Comparison of ENCODE assay signal across 24 cellular contexts in the genomic region with DNA sequence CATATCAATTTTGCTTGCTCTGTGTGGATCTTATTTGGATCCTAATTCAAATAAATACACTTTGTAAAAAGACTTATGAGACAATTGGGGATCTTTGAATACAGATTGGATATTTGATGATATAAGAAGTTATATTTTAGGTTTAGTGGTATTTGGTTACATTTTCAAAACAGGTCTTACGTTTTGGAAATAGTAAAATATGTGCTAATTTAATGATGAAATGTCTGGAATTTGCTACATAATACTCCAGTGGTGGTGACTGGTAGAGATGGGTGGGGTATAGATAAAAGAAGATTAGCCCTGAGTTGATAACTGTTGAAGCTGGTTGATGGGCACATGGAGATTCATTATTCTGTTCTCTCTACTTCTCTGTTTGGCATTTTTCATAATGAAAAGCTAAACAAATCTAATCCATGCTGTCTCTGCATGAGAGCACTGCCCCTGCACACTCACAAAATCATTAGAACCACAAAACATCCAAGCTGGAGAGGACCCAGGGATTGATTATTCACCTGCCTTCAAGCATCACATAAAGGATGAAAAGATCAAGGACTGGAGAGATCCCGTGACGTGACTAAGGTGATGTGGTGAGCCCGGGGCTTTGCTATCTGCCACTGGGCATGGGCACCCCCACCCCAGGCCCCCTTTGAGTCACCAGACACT. TPM values are rescaled to one million over a fixed set of nuclear protein-coding genes. Genes with fewer than 3 reads are reported as not detected.
DNase-seq lines count a peak whose midpoint lies in the region; ATAC-seq, FAIRE-seq and TF ChIP-seq lines count a peak whose summit lies in the region.
"Had no signal": no experiment of that assay in that cellular context is flagged by ENCODE, and none has a peak within 500 bp of the region (broad histone marks: within the 10 kb centered on the region; RNA-seq: fewer than 3 reads in every experiment).

No MANE protein-coding gene starts in this region.

- no peaks in the 10 kb centered on the region for H3K27me3 ChIP-seq in OCI-LY3 (ENCODE audit: low read depth, low read length)
- peaks cover 0 to 4% of the 10 kb centered on the region in 2 donors for H3K27me3 ChIP-seq in body of pancreas

- peak overlapping the region; percentile 92; the same call in 1 of the 2 replicates for H3K4me2 ChIP-seq in OCI-LY3 (ENCODE audit: low read length)
- H3K4me2 ChIP-seq: A549, SK-N-SH had no signal

- no peak overlapping the region for H3K4me3 Mint-ChIP-seq in activated naive CD4-positive, alpha-beta T cell treated with anti-CD3 and anti-CD28 coated beads, Interleukin-2, amount 10 ng/mL, durations not matched to agents 7 days and 5 days
- H3K4me3 Mint-ChIP-seq in stimulated activated memory B cell treated with anti-CD40 and anti-IgM and Interleukin-4, amounts not matched to agents 10 μg/mL and 1 μg/mL and 100 μg/mL, for 72 hours = no peak overlapping the region
- H3K4me3 Mint-ChIP-seq: CD4-positive, alpha-beta memory T cell had no signal

- WGBS in body of pancreas, 2 donors = 56 to 58% methylated on average over 4 of the region's 4 CpGs

- FAIRE-seq in kidney (lab: Jason Lieb, UNC) = no peak
- FAIRE-seq: A549, G401.6, RCC 7860 had no signal

- no peaks in the 10 kb centered on the region for H3K9me3 Mint-ChIP-seq in activated naive CD4-positive, alpha-beta T cell treated with anti-CD3 and anti-CD28 coated beads, Interleukin-2, amount 10 ng/mL, durations not matched to agents 7 days and 5 days
- peaks cover 0 to 4% of the 10 kb centered on the region in 2 donors for H3K9me3 Mint-ChIP-seq in activated naive CD4-positive, alpha-beta T cell treated with anti-CD3 and anti-CD28 coated beads, Interleukin-2, amount 50 U/mL, for 72 hours
- peaks cover 5% of the 10 kb centered on the region for H3K9me3 Mint-ChIP-seq in stimulated activated memory B cell treated with anti-CD40 and anti-IgM and Interleukin-4, amounts not matched to agents 10 μg/mL and 1 μg/mL and 100 μg/mL, for 72 hours

- ATAC-seq in activated naive CD4-positive, alpha-beta T cell treated with anti-CD3 and anti-CD28 coated beads, Interleukin-2, amount 50 U/mL, for 72 hours = no peak
- no peak for ATAC-seq in stimulated activated memory B cell treated with anti-CD40 and anti-IgM and Interleukin-4, amounts not matched to agents 10 μg/mL and 1 μg/mL and 100 μg/mL, for 72 hours
- no peak for ATAC-seq in body of pancreas
- ATAC-seq: A549 had no signal

- no peak overlapping the region for H2AFZ ChIP-seq in OCI-LY3 (ENCODE audit: low read depth, low read length)
- H2AFZ ChIP-seq: GM23248 had no signal

- no peak overlapping the region for H3K4me3 ChIP-seq in OCI-LY3 (ENCODE audit: low read length)
- H3K4me3 ChIP-seq in kidney (ENCODE audit: low read length in 2 of 2) = no peak overlapping the region
- H3K4me3 ChIP-seq in body of pancreas = no peak overlapping the region
- H3K4me3 ChIP-seq: A549, GM23248 had no signal

- H3K9me3 ChIP-seq in OCI-LY3 (ENCODE audit: insufficient read depth, low read length) = no peaks in the 10 kb centered on the region
- no peaks in the 10 kb centered on the region for H3K9me3 ChIP-seq in kidney (ENCODE audit: control insufficient read depth in 1 of 2, low read length in 2 of 2)
- H3K9me3 ChIP-seq in body of pancreas = no peaks in the 10 kb centered on the region
- H3K9me3 ChIP-seq: A549, SK-N-SH had no signal

- TF ChIP-seq POLR2A in body of pancreas (IDR thresholded peaks at IDR 0.05) = no peak

- no peaks in the 10 kb centered on the region for H3K79me2 ChIP-seq in OCI-LY3 (ENCODE audit: low read length)

- H3K27ac Mint-ChIP-seq in activated naive CD4-positive, alpha-beta T cell treated with anti-CD3 and anti-CD28 coated beads, Interleukin-2, amount 10 ng/mL, durations not matched to agents 7 days and 5 days = no peak overlapping the region
- no peak overlapping the region for H3K27ac Mint-ChIP-seq in activated naive CD4-positive, alpha-beta T cell treated with anti-CD3 and anti-CD28 coated beads, Interleukin-2, amount 50 U/mL, for 72 hours
- peak overlapping the region; percentile 60 for H3K27ac Mint-ChIP-seq in stimulated activated memory B cell treated with anti-CD40 and anti-IgM and Interleukin-4, amounts not matched to agents 10 μg/mL and 1 μg/mL and 100 μg/mL, for 72 hours
- H3K27ac Mint-ChIP-seq: CD4-positive, alpha-beta memory T cell had no signal

- TF ChIP-seq CTCF in OCI-LY3 (IDR thresholded peaks at IDR 0.05; ENCODE audit: low read depth, low read length) = no peak
- TF ChIP-seq CTCF in kidney (IDR thresholded peaks at IDR 0.05; ENCODE audit: borderline replicate concordance, extremely low read depth, insufficient read depth) = no peak
- no peak for TF ChIP-seq CTCF in body of pancreas (IDR thresholded peaks at IDR 0.05)

- intact Hi-C loops in kidney (cut with DNase I) (no loop called here), body of pancreas (cut with DNase I) (no loop called here)

- no peak overlapping the region for H3K27ac ChIP-seq in OCI-LY3 (ENCODE audit: low read length)
- H3K27ac ChIP-seq in kidney (ENCODE audit: low read depth in 2 of 2, low read length in 2 of 2) = no peak overlapping the region
- H3K27ac ChIP-seq in body of pancreas = no peak overlapping the region
- H3K27ac ChIP-seq: A549, GM23248 had no signal

- H3K36me3 ChIP-seq in OCI-LY3 (replicated peaks; ENCODE audit: low read depth, low read length) (peaks cover 3% of the 10 kb centered on the region), kidney (ENCODE audit: control insufficient read depth in 1 of 2, insufficient read depth in 2 of 2, low read length in 2 of 2) (no peaks in the 10 kb centered on the region), body of pancreas (replicated peaks in 1 of 2; ENCODE audit: insufficient read depth in 1 of 2, low read depth in 2 of 2) (no peaks in the 10 kb centered on the region)

- H3K9ac ChIP-seq in OCI-LY3 (ENCODE audit: low read length) (no peak overlapping the region), kidney (ENCODE audit: low read length in 2 of 2) (no peak overlapping the region)
- H3K9ac ChIP-seq: GM23248, SK-N-SH had no signal

- CTCF ChIA-PET in activated naive CD4-positive, alpha-beta T cell treated with anti-CD3 and anti-CD28 coated beads, Interleukin-2, amount 10 ng/mL, durations not matched to agents 7 days and 5 days (lab: Charles Lee) = interaction anchor here (1.3 kb wide), 1 partner anchor 562 kb away, joined by 5 read pairs; no protein-coding TSS in a partner anchor

- peaks cover 4% of the 10 kb centered on the region for H3K36me3 Mint-ChIP-seq in activated naive CD4-positive, alpha-beta T cell treated with anti-CD3 and anti-CD28 coated beads, Interleukin-2, amount 10 ng/mL, durations not matched to agents 7 days and 5 days
- H3K36me3 Mint-ChIP-seq in activated naive CD4-positive, alpha-beta T cell treated with anti-CD3 and anti-CD28 coated beads, Interleukin-2, amount 50 U/mL, for 72 hours = peaks cover 0 to 5% of the 10 kb centered on the region in 2 donors
- peaks cover 12% of the 10 kb centered on the region for H3K36me3 Mint-ChIP-seq in stimulated activated memory B cell treated with anti-CD40 and anti-IgM and Interleukin-4, amounts not matched to agents 10 μg/mL and 1 μg/mL and 100 μg/mL, for 72 hours

- peaks cover 27% of the 10 kb centered on the region for H3K27me3 Mint-ChIP-seq in activated naive CD4-positive, alpha-beta T cell treated with anti-CD3 and anti-CD28 coated beads, Interleukin-2, amount 10 ng/mL, durations not matched to agents 7 days and 5 days
- H3K27me3 Mint-ChIP-seq in stimulated activated memory B cell treated with anti-CD40 and anti-IgM and Interleukin-4, amounts not matched to agents 10 μg/mL and 1 μg/mL and 100 μg/mL, for 72 hours = no peaks in the 10 kb centered on the region
- H3K27me3 Mint-ChIP-seq: CD4-positive, alpha-beta memory T cell had no signal

- H4K20me1 ChIP-seq in OCI-LY3 (ENCODE audit: insufficient read depth, low read length) = no peaks in the 10 kb centered on the region

- H3K4me1 ChIP-seq in OCI-LY3 (ENCODE audit: low read length) = peaks cover 70% of the 10 kb centered on the region
- no peaks in the 10 kb centered on the region for H3K4me1 ChIP-seq in kidney (ENCODE audit: control insufficient read depth in 1 of 2, insufficient read depth in 1 of 2, low read depth in 1 of 2, low read length in 2 of 2)
- H3K4me1 ChIP-seq in body of pancreas = no peaks in the 10 kb centered on the region
- H3K4me1 ChIP-seq: A549 had no signal

- DNase-seq in activated naive CD4-positive, alpha-beta T cell treated with anti-CD3 and anti-CD28 coated beads, Interleukin-2, amount 10 ng/mL, durations not matched to agents 7 days and 5 days = peak; percentile 10
- no peak for DNase-seq in activated naive CD4-positive, alpha-beta T cell treated with anti-CD3 and anti-CD28 coated beads, Interleukin-2, amount 50 U/mL, for 72 hours (ENCODE audit: low spot score in 2 of 2)
- peak; percentile 12 for DNase-seq in kidney
- no peak for DNase-seq in LoVo (ENCODE audit: low spot score)
- DNase-seq in body of pancreas = no peak
- DNase-seq: AML-193; C1 segment of cervical spinal cord; CD4-positive, alpha-beta memory T cell; COR-L47; GM23248; H7; Karpas-422; NCI-H1105 treated with DMSO at 0.1 percent for 48 hours; NCI-H1694; NCI-H2029 treated with DMSO at 0.1 percent for 48 hours; NCI-H446 treated with DMSO at 0.1 percent for 48 hours; NCI-H526; NCI-H82; SK-N-SH had no signal

- no peaks in the 10 kb centered on the region for H3K4me1 Mint-ChIP-seq in activated naive CD4-positive, alpha-beta T cell treated with anti-CD3 and anti-CD28 coated beads, Interleukin-2, amount 10 ng/mL, durations not matched to agents 7 days and 5 days
- peaks cover 81% of the 10 kb centered on the region for H3K4me1 Mint-ChIP-seq in stimulated activated memory B cell treated with anti-CD40 and anti-IgM and Interleukin-4, amounts not matched to agents 10 μg/mL and 1 μg/mL and 100 μg/mL, for 72 hours

RNA-seq across cellular contexts. Expression of a gene that starts 58.9 kb away (rescaled TPM):
- total RNA-seq in activated naive CD4-positive, alpha-beta T cell treated with anti-CD3 and anti-CD28 coated beads, Interleukin-2, amount 50 U/mL, for 72 hours = 100 to 1,000 TPM in 1 of 2 donors, 10 to 100 TPM in 1; 82.9 to 171 TPM
- 71.7 TPM for total RNA-seq in kidney
- polyA plus RNA-seq in kidney (ENCODE audit: insufficient read depth, low read depth, low replicate concordance) = 10.3 TPM
- 10 to 100 TPM; 16.6 to 33.9 TPM for total RNA-seq in body of pancreas

Comparison
In these comparisons a context has a peak if more than half of its experiments do, and no peak if none do; other contexts are left out.
1. DNase-seq: peak in activated naive CD4-positive, alpha-beta T cell treated with anti-CD3 and anti-CD28 coated beads, Interleukin-2, amount 10 ng/mL, durations not matched to agents 7 days and 5 days (single experiment) and kidney (single experiment); none in activated naive CD4-positive, alpha-beta T cell treated with anti-CD3 and anti-CD28 coated beads, Interleukin-2, amount 50 U/mL, for 72 hours (0 of 2), LoVo (single experiment) and body of pancreas (0 of 4).